17 cellular contexts compared by ENCODE assay signal in genomic region chr6:106110167-106110826, GRCh38. TPM values are rescaled to one million over a fixed set of nuclear protein-coding genes. Genes with fewer than 3 reads are reported as not detected.
DNase-seq lines count a peak whose midpoint lies in the region; ATAC-seq and TF ChIP-seq lines count a peak whose summit lies in the region.
"Had no signal": no experiment of that assay in that cellular context is flagged by ENCODE, and none has a peak within 500 bp of the region (broad histone marks: within the 10 kb centered on the region; RNA-seq: fewer than 3 reads in every experiment).

No MANE protein-coding gene starts in this region.

- ATAC-seq in GM23338 (no peak), RWPE2 (ENCODE audit: low read depth) (0 out of 3 replicates have a peak, but pooled peaks have one; percentile 17), left lung (peak; percentile 74)
- ATAC-seq: stimulated activated naive B cell treated with anti-CD40 and anti-IgM and Interleukin-4, amounts not matched to agents 10 μg/mL and 1 μg/mL and 100 μg/mL, for 72 hours; WTC11 had no signal

- BruUV-seq in mammary epithelial cell (replicated peaks; lab: Mats Ljungman, UMichigan): no TSS peak

- POLR2A ChIA-PET in CD8-positive, alpha-beta memory T cell (lab: Charles Lee): interaction anchor here (0.7 kb wide), 1 partner anchor 24 kb away, joined by 16 read pairs; the partner anchor contains the start of gene PRDM1

- 0 out of 2 replicates have a peak overlapping the region, but pooled peaks have one; percentile 28 for H2AFZ ChIP-seq in GM23338
- no peak overlapping the region for H2AFZ ChIP-seq in mammary epithelial cell (ENCODE audit: low read depth, low read length)
- H2AFZ ChIP-seq: parathyroid adenoma had no signal

- H3K79me2 ChIP-seq in GM23338 (replicated peaks; ENCODE audit: insufficient read depth) (no peaks in the 10 kb centered on the region), mammary epithelial cell (ENCODE audit: insufficient read depth, low read length) (no peaks in the 10 kb centered on the region)
- H3K79me2 ChIP-seq: parathyroid adenoma had no signal

- intact Hi-C loops in left lung (cut with DNase I) (no loop called here), lower leg skin (cut with DNase I; ENCODE audit: low total_unique reads) (no loop called here), mammary epithelial cell (cut with micrococcal nuclease) (no loop called here)

- peaks cover 0 to 4% of the 10 kb centered on the region in 2 donors for H3K27me3 Mint-ChIP-seq in CD8-positive, alpha-beta memory T cell
- peaks cover 2% of the 10 kb centered on the region for H3K27me3 Mint-ChIP-seq in GM23338 (ENCODE audit: insufficient read depth, low read depth, poor library complexity)

- WGBS in lower leg skin, 2 donors: 82 to 83% methylated on average over 10 of the region's 10 CpGs
- 90% methylated on average over 8 of the region's 10 CpGs for whole genome bisulfite sequencing in mammary epithelial cell (ENCODE audit: low coverage, missing lambda C conversion rate)

- CTCF ChIA-PET in CD8-positive, alpha-beta memory T cell (lab: Charles Lee): interaction anchor here (1.6 kb wide), 1 partner anchor 11 kb away, joined by 3 read pairs; no protein-coding TSS in a partner anchor
- CTCF ChIA-PET in mammary epithelial cell (lab: Charles Lee; ENCODE audit: low non-redundant PET): no interaction called here

- no peak overlapping the region for H3K4me2 ChIP-seq in GM23338
- no peak overlapping the region for H3K4me2 ChIP-seq in mammary epithelial cell (ENCODE audit: insufficient read depth, low read depth, low read length)

- TF ChIP-seq CTCF in GM23338 (conservative IDR thresholded peaks at IDR 0.05; ENCODE audit: low read depth in 2 of 2) (no peak), RWPE2 (IDR thresholded peaks at IDR 0.05; ENCODE audit: poor library complexity, severe bottlenecking) (no peak), left lung (IDR thresholded peaks at IDR 0.05) (no peak), lower leg skin (IDR thresholded peaks at IDR 0.05) (no peak), mammary epithelial cell (conservative IDR thresholded peaks at IDR 0.05 in 1 of 2, IDR thresholded peaks at IDR 0.05 in 1 of 2; ENCODE audit: extremely low read depth in 1 of 2, insufficient read depth in 1 of 2, low read depth in 1 of 2, low read length in 2 of 2) (no peak)

- no peak overlapping the region for H3K9ac ChIP-seq in mammary epithelial cell (ENCODE audit: insufficient read depth, low read length)
- H3K9ac ChIP-seq: parathyroid adenoma had no signal

- H3F3A ChIP-seq in GM23338 (replicated peaks; ENCODE audit: low read depth): no peaks in the 10 kb centered on the region

- H3K9me3 ChIP-seq in CD8-positive, alpha-beta memory T cell (ENCODE audit: low read length): no peaks in the 10 kb centered on the region
- no peaks in the 10 kb centered on the region for H3K9me3 ChIP-seq in RWPE2 (ENCODE audit: severe bottlenecking)
- H3K9me3 ChIP-seq in left lung: no peaks in the 10 kb centered on the region
- H3K9me3 ChIP-seq in mammary epithelial cell (replicated peaks; ENCODE audit: insufficient read depth, low read length): no peaks in the 10 kb centered on the region
- H3K9me3 ChIP-seq: esophagus squamous epithelium had no signal

- no peaks in the 10 kb centered on the region for H3K9me3 Mint-ChIP-seq in CD8-positive, alpha-beta memory T cell
- H3K9me3 Mint-ChIP-seq in GM23338: no peaks in the 10 kb centered on the region
- H3K9me3 Mint-ChIP-seq: activated naive CD4-positive, alpha-beta T cell treated with anti-CD3 and anti-CD28 coated beads, Interleukin-2, amount 10 ng/mL, durations not matched to agents 7 days and 5 days; dendritic cell treated with granulocyte-macrophage colony-stimulating factor and Interleukin-4, amounts not matched to agents 40 ng/mL and 50 ng/mL, for 4 days; stimulated activated naive B cell treated with anti-CD40 and anti-IgM and Interleukin-4, amounts not matched to agents 10 μg/mL and 1 μg/mL and 100 μg/mL, for 72 hours; WTC11 had no signal

- no peak for DNase-seq in CD8-positive, alpha-beta memory T cell
- DNase-seq in GM23338 (ENCODE audit: low spot score) (no peak), RWPE2 (ENCODE audit: low spot score) (no peak), left lung (no peak), lower leg skin (ENCODE audit: low spot score in 2 of 2) (no peak), NCI-H2081 (lab: John Stamatoyannopoulos, UW) (no peak), mammary epithelial cell (no peak)
- no peak for DNase-seq in activated CD4-positive, alpha-beta T cell treated with anti-CD3 and anti-CD28 coated beads for 1 hour
- DNase-seq: activated naive CD4-positive, alpha-beta T cell treated with anti-CD3 and anti-CD28 coated beads, Interleukin-2, amount 10 ng/mL, durations not matched to agents 7 days and 5 days; EL; esophagus squamous epithelium; kidney glomerular epithelial cell; stimulated activated naive B cell treated with anti-CD40 and anti-IgM and Interleukin-4, amounts not matched to agents 10 μg/mL and 1 μg/mL and 100 μg/mL, for 72 hours had no signal

- H3K4me3 Mint-ChIP-seq in CD8-positive, alpha-beta memory T cell: peak overlapping the region in 2 of 7 donors; percentile 10 to 43
- no peak overlapping the region for H3K4me3 Mint-ChIP-seq in GM23338
- H3K4me3 Mint-ChIP-seq: activated naive CD4-positive, alpha-beta T cell treated with anti-CD3 and anti-CD28 coated beads, Interleukin-2, amount 10 ng/mL, durations not matched to agents 7 days and 5 days; dendritic cell treated with granulocyte-macrophage colony-stimulating factor and Interleukin-4, amounts not matched to agents 40 ng/mL and 50 ng/mL, for 4 days; stimulated activated naive B cell treated with anti-CD40 and anti-IgM and Interleukin-4, amounts not matched to agents 10 μg/mL and 1 μg/mL and 100 μg/mL, for 72 hours; WTC11 had no signal

- no peak overlapping the region for H3K4me3 ChIP-seq in CD8-positive, alpha-beta memory T cell (ENCODE audit: low read length)
- no peak overlapping the region for H3K4me3 ChIP-seq in GM23338
- no peak overlapping the region for H3K4me3 ChIP-seq in RWPE2 (ENCODE audit: severe bottlenecking)
- H3K4me3 ChIP-seq in left lung: no peak overlapping the region
- no peak overlapping the region for H3K4me3 ChIP-seq in lower leg skin (ENCODE audit: low read depth, poor library complexity, severe bottlenecking)
- H3K4me3 ChIP-seq in mammary epithelial cell (replicated peaks in 1 of 3; ENCODE audit: insufficient read depth in 1 of 3, low read depth in 2 of 3, low read length in 3 of 3): no peak overlapping the region
- H3K4me3 ChIP-seq: esophagus squamous epithelium, skin epidermis had no signal

- peaks cover 18 to 45% (median 37%) of the 10 kb centered on the region in 3 donors for H3K36me3 Mint-ChIP-seq in CD8-positive, alpha-beta memory T cell
- no peaks in the 10 kb centered on the region for H3K36me3 Mint-ChIP-seq in GM23338 (ENCODE audit: low read depth)
- H3K36me3 Mint-ChIP-seq: WTC11 had no signal

- peaks cover 53% of the 10 kb centered on the region for H3K4me1 ChIP-seq in CD8-positive, alpha-beta memory T cell (ENCODE audit: insufficient read depth, low read length)
- H3K4me1 ChIP-seq in GM23338 (ENCODE audit: insufficient read depth) (no peaks in the 10 kb centered on the region), RWPE2 (ENCODE audit: insufficient read depth, poor library complexity, severe bottlenecking) (peaks cover 4% of the 10 kb centered on the region), left lung (peaks cover 0 to 14% of the 10 kb centered on the region in 2 donors), mammary epithelial cell (ENCODE audit: insufficient read depth, low read length) (no peaks in the 10 kb centered on the region)
- H3K4me1 ChIP-seq: parathyroid adenoma had no signal

- 0 out of 2 replicates have a peak, but pooled peaks cover 3% of the 10 kb centered on the region for H3K9me2 ChIP-seq in GM23338 (ENCODE audit: insufficient read depth)

- peaks cover 83 to 98% (median 97%) of the 10 kb centered on the region in 3 donors for H3K4me1 Mint-ChIP-seq in CD8-positive, alpha-beta memory T cell
- no peaks in the 10 kb centered on the region for H3K4me1 Mint-ChIP-seq in GM23338
- H3K4me1 Mint-ChIP-seq: WTC11 had no signal

- H3K27me3 ChIP-seq in CD8-positive, alpha-beta memory T cell (ENCODE audit: insufficient read depth, low read length, poor library complexity, severe bottlenecking): no peaks in the 10 kb centered on the region
- H3K27me3 ChIP-seq in GM23338 (ENCODE audit: insufficient read depth) (no peaks in the 10 kb centered on the region), RWPE2 (ENCODE audit: insufficient read depth, poor library complexity, severe bottlenecking) (no peaks in the 10 kb centered on the region), left lung (no peaks in the 10 kb centered on the region), mammary epithelial cell (ENCODE audit: insufficient read depth, low read length) (no peaks in the 10 kb centered on the region)

- H3K36me3 ChIP-seq in CD8-positive, alpha-beta memory T cell (ENCODE audit: insufficient read depth, low read length): peaks cover 13% of the 10 kb centered on the region
- H3K36me3 ChIP-seq in GM23338 (ENCODE audit: insufficient read depth) (no peaks in the 10 kb centered on the region), RWPE2 (ENCODE audit: low read depth) (peaks cover 31% of the 10 kb centered on the region), left lung (peaks cover 0 to 29% of the 10 kb centered on the region in 2 donors), mammary epithelial cell (ENCODE audit: insufficient read depth, low read length) (peaks cover 5% of the 10 kb centered on the region)

- H3K27ac Mint-ChIP-seq in CD8-positive, alpha-beta memory T cell: peak overlapping the region; percentile 14 to 87 (median 72)
- no peak overlapping the region for H3K27ac Mint-ChIP-seq in GM23338
- H3K27ac Mint-ChIP-seq: activated naive CD4-positive, alpha-beta T cell treated with anti-CD3 and anti-CD28 coated beads, Interleukin-2, amount 10 ng/mL, durations not matched to agents 7 days and 5 days; dendritic cell treated with granulocyte-macrophage colony-stimulating factor and Interleukin-4, amounts not matched to agents 40 ng/mL and 50 ng/mL, for 4 days; stimulated activated naive B cell treated with anti-CD40 and anti-IgM and Interleukin-4, amounts not matched to agents 10 μg/mL and 1 μg/mL and 100 μg/mL, for 72 hours; WTC11 had no signal

- dilution Hi-C loops in mammary epithelial cell (cut with HindIII; ENCODE audit: low sequenced_read_pairs): no loop called here

- in situ Hi-C loops in mammary epithelial cell (cut with MboI; ENCODE audit: low sequenced_read_pairs in 2 of 2): no loop called here

- TF ChIP-seq POLR2A in lower leg skin (IDR thresholded peaks at IDR 0.05): no peak

- H3K27ac ChIP-seq in CD8-positive, alpha-beta memory T cell (ENCODE audit: low read depth, low read length): no peak overlapping the region
- H3K27ac ChIP-seq in GM23338 (ENCODE audit: low read depth) (no peak overlapping the region), RWPE2 (ENCODE audit: poor library complexity, severe bottlenecking) (no peak overlapping the region), left lung (no peak overlapping the region), mammary epithelial cell (ENCODE audit: insufficient read depth, low read depth, low read length) (no peak overlapping the region)
- H3K27ac ChIP-seq: esophagus squamous epithelium, parathyroid adenoma, skin epidermis had no signal

- H4K20me1 ChIP-seq in GM23338 (replicated peaks; ENCODE audit: insufficient read depth) (no peaks in the 10 kb centered on the region), mammary epithelial cell (ENCODE audit: insufficient read depth, low read length) (no peaks in the 10 kb centered on the region)

RNA-seq across cellular contexts. Expression of gene PRDM1, which starts 24.2 kb away (rescaled TPM):
- total RNA-seq in CD8-positive, alpha-beta memory T cell: 10 to 100 TPM; 88.2 to 90.7 TPM
- polyA plus RNA-seq in CD8-positive, alpha-beta memory T cell: 79.8 TPM
- total RNA-seq in GM23338 (2014; rRNA removed; shearing (Covaris generic)): 0.62 and 0.73 TPM in 2 replicates
- polyA plus RNA-seq in GM23338 (2016; fragmentation: Nextera tagmentation; extraction: Ambion mirVana) (0.65 and 0.90 TPM in 2 replicates), mammary epithelial cell (3.2 TPM)
- total RNA-seq in left lung (10 to 100 TPM in 1 of 2 donors, 1 to 10 TPM in 1; 7.9 to 11.1 TPM), lower leg skin (10 to 100 TPM; 31.3 to 51.9 (median 40.9) TPM), mammary epithelial cell (10 to 100 TPM in 1 of 2 donors, 1 to 10 TPM in 1; 5.7 to 17.7 TPM)
- 20.5 TPM for polyA minus RNA-seq in mammary epithelial cell
